ENCODE assay signal across 1 cellular context in the genomic region with DNA sequence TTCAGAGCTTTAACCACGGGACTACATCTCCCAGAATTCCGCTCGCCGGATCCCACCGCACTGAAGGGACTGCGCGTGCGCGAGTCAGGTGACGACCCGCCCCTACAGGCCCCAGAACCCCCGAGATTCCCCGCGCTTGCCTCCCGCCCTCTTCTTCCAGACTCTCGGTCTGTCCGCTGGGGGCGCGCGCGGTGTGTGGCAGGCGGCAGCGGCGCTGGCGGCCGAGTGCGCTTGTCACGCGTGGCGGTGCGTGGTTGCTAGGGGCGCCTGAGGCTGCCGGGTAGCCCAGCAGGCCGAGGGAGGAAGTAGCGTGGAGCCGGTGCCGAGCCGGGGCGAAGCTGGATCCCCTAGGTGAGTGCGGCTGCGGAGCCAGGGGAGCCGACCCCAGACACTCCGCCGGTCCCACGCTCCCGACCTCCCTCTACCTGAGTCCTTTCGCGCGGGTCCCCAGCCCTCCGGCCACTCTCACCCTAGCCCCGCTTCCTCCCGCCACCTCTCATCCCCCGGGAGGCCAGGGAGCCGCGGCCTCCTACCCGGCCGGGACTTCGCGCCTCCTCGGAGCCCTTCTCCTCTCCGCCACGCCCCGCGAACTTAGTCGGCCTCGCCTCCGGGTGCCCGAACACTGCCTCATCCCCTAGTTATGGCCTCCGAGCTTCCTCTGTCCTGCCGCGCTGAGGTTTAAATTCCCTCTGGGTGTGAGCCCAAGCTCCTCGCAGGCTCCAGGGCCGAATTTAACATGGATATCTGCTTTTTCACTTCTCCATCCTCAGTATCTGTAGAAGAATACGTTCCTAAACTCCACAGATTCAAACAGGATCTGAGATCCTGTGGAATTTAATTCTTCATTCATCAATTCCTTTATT.
A peak's percentile ranks its signal among the peaks of the same experiment; 100 is the strongest.
TF ChIP-seq lines count a peak whose summit lies in the region.

TSS of gene TTLL4 (plus strand) at position 149 of the 863 bp plus-strand sequence. CDS start 26,842 bp downstream, outside the sequence.

TF ChIP-seq in HEK293, 187 proteins besides CTCF, POLR2A, EP300 and RAD21 (continued from another document):
- TF ChIP-seq ZSCAN5A (tag by site-specific recombination; IDR thresholded peaks at IDR 0.05) (peak; percentile 81; the same call in 1 of the 2 replicates), ZFP37 (tag by site-specific recombination; IDR thresholded peaks at IDR 0.05) (peak; percentile 94), INSM2 (tag by site-specific recombination; IDR thresholded peaks at IDR 0.05) (peak; percentile 41; the same call in 1 of the 2 replicates), ZNF394 (tag by site-specific recombination; IDR thresholded peaks at IDR 0.05; ENCODE audit: borderline replicate concordance) (0 out of 2 replicates have a peak, but pooled peaks have one; percentile 41), ZNF24 (tag by site-specific recombination; IDR thresholded peaks at IDR 0.05) (no peak), ZNF549 (tag by site-specific recombination; IDR thresholded peaks at IDR 0.05) (no peak), ZFP41 (tag by site-specific recombination; IDR thresholded peaks at IDR 0.05; ENCODE audit: borderline replicate concordance) (no peak), PRDM2 (tag by site-specific recombination; IDR thresholded peaks at IDR 0.05; ENCODE audit: borderline replicate concordance) (no peak), GLIS1 (tag by site-specific recombination; IDR thresholded peaks at IDR 0.05) (peak; percentile 74), ZNF837 (tag by site-specific recombination; IDR thresholded peaks at IDR 0.05) (no peak), ZNF670 (tag by site-specific recombination; IDR thresholded peaks at IDR 0.05; ENCODE audit: low read depth) (no peak), ZNF610 (tag by site-specific recombination; IDR thresholded peaks at IDR 0.05; ENCODE audit: borderline replicate concordance) (peak; percentile 65), ZNF548 (tag by site-specific recombination; IDR thresholded peaks at IDR 0.05) (no peak), BCL11A (tag by site-specific recombination; IDR thresholded peaks at IDR 0.05; ENCODE audit: low read depth) (no peak), AEBP2 (tag by site-specific recombination; IDR thresholded peaks at IDR 0.05; ENCODE audit: borderline replicate concordance) (no peak), BCL11B (tag by site-specific recombination; IDR thresholded peaks at IDR 0.05; ENCODE audit: low read depth) (no peak), ZNF426 (tag by site-specific recombination; IDR thresholded peaks at IDR 0.05) (no peak), ZNF48 (tag by site-specific recombination; IDR thresholded peaks at IDR 0.05) (no peak), KLF8 (tag by site-specific recombination; IDR thresholded peaks at IDR 0.05) (peak; percentile 57; the same call in 1 of the 2 replicates), ZBTB20 (tag by site-specific recombination; IDR thresholded peaks at IDR 0.05) (peak; percentile 46), ZNF140 (tag by site-specific recombination; IDR thresholded peaks at IDR 0.05) (no peak), ZNF18 (tag by site-specific recombination; IDR thresholded peaks at IDR 0.05) (peak; percentile 18; the same call in 1 of the 2 replicates), ZNF792 (tag by site-specific recombination; IDR thresholded peaks at IDR 0.05) (no peak), SALL2 (tag by site-specific recombination; IDR thresholded peaks at IDR 0.05; ENCODE audit: borderline replicate concordance) (no peak), ZIC2 (tag by site-specific recombination; IDR thresholded peaks at IDR 0.05) (no peak), PRDM1 (tag by site-specific recombination; IDR thresholded peaks at IDR 0.05) (no peak), ZFP3 (tag by site-specific recombination; IDR thresholded peaks at IDR 0.05; ENCODE audit: low read depth) (no peak), ZFP69B (tag by site-specific recombination; IDR thresholded peaks at IDR 0.05) (peak; percentile 31; the same call in 1 of the 2 replicates), ZNF629 (tag by site-specific recombination; IDR thresholded peaks at IDR 0.05) (peak; percentile 52; the same call in 1 of the 2 replicates)
- TF ChIP-seq, protein P1, sequence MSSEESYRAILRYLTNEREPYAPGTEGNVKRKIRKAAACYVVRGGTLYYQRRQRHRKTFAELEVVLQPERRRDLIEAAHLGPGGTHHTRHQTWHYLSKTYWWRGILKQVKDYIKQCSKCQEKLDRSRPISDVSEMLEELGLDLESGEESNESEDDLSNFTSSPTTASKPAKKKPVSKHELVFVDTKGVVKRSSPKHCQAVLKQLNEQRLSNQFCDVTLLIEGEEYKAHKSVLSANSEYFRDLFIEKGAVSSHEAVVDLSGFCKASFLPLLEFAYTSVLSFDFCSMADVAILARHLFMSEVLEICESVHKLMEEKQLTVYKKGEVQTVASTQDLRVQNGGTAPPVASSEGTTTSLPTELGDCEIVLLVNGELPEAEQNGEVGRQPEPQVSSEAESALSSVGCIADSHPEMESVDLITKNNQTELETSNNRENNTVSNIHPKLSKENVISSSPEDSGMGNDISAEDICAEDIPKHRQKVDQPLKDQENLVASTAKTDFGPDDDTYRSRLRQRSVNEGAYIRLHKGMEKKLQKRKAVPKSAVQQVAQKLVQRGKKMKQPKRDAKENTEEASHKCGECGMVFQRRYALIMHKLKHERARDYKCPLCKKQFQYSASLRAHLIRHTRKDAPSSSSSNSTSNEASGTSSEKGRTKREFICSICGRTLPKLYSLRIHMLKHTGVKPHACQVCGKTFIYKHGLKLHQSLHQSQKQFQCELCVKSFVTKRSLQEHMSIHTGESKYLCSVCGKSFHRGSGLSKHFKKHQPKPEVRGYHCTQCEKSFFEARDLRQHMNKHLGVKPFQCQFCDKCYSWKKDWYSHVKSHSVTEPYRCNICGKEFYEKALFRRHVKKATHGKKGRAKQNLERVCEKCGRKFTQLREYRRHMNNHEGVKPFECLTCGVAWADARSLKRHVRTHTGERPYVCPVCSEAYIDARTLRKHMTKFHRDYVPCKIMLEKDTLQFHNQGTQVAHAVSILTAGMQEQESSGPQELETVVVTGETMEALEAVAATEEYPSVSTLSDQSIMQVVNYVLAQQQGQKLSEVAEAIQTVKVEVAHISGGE (tag by site-specific recombination; conservative IDR thresholded peaks at IDR 0.05; ENCODE audit: low read depth): peak; percentile 51
